Comparison of ENCODE assay signal across 13 cellular contexts in genomic region chr1:160647329-160647720, GRCh38. TPM values are rescaled to one million over a fixed set of nuclear protein-coding genes. Genes with fewer than 3 reads are reported as not detected.
DNase-seq lines count a peak whose midpoint lies in the region; ATAC-seq and TF ChIP-seq lines count a peak whose summit lies in the region.
"Had no signal": no experiment of that assay in that cellular context is flagged by ENCODE, and none has a peak within 500 bp of the region (broad histone marks: within the 10 kb centered on the region; RNA-seq: fewer than 3 reads in every experiment).

No MANE protein-coding gene starts in this region.

- intact Hi-C loops in activated naive CD4-positive, alpha-beta T cell treated with anti-CD3 and anti-CD28 coated beads for 36 hours (cut with micrococcal nuclease), result loop anchor here (1.0 to 2.0 kb wide), 4 partner anchors 9 to 26 kb away; no protein-coding TSS in a partner anchor
- intact Hi-C loops in dendritic cell treated with granulocyte-macrophage colony-stimulating factor and Interleukin-4, amounts not matched to agents 40 ng/mL and 50 ng/mL, for 4 days (cut with micrococcal nuclease), result loop anchor here (5.0 kb wide), 1 partner anchor 35 kb away; no protein-coding TSS in a partner anchor
- intact Hi-C loops in upper lobe of right lung (cut with DNase I), result no loop called here

- no peaks in the 10 kb centered on the region for H3K4me1 ChIP-seq in upper lobe of right lung

- CTCF ChIA-PET in activated naive CD4-positive, alpha-beta T cell treated with anti-CD3 and anti-CD28 coated beads for 36 hours (lab: Charles Lee), result interaction anchor here (1.1 to 4.2 kb wide), 10 partner anchors 9 to 535 kb away, joined by 3 to 20 read pairs (median 8); no protein-coding TSS in a partner anchor

- DNase-seq in activated naive CD4-positive, alpha-beta T cell treated with anti-CD3 and anti-CD28 coated beads for 36 hours, result no peak
- DNase-seq in activated naive CD4-positive, alpha-beta T cell treated with anti-CD3 and anti-CD28 coated beads, Interleukin-2, amount 50 U/mL, for 16 hours, result no peak
- no peak for DNase-seq in upper lobe of right lung
- no peak for DNase-seq in stimulated activated naive CD4-positive, alpha-beta T cell treated with Interleukin-2 at 50 U/mL for 16 hours (lab: John Stamatoyannopoulos, UW)
- DNase-seq: cortex of kidney, NCI-H226 had no signal

- peak overlapping the region; percentile 99 for H3K4me3 Mint-ChIP-seq in activated naive CD4-positive, alpha-beta T cell treated with anti-CD3 and anti-CD28 coated beads for 36 hours
- peak overlapping the region; percentile 88 for H3K4me3 Mint-ChIP-seq in dendritic cell treated with granulocyte-macrophage colony-stimulating factor and Interleukin-4, amounts not matched to agents 40 ng/mL and 50 ng/mL, for 4 days

- peaks cover 49% of the 10 kb centered on the region for H3K36me3 Mint-ChIP-seq in activated naive CD4-positive, alpha-beta T cell treated with anti-CD3 and anti-CD28 coated beads for 36 hours (ENCODE audit: low read depth)
- H3K36me3 Mint-ChIP-seq in dendritic cell treated with granulocyte-macrophage colony-stimulating factor and Interleukin-4, amounts not matched to agents 40 ng/mL and 50 ng/mL, for 4 days (ENCODE audit: low read depth), result peaks cover 71% of the 10 kb centered on the region

- H3K36me3 ChIP-seq in upper lobe of right lung, result no peaks in the 10 kb centered on the region

- H3K4me3 ChIP-seq in upper lobe of right lung, result peak overlapping the region; percentile 34
- H3K4me3 ChIP-seq: SK-N-MC, smooth muscle cell had no signal

- peak overlapping the region; percentile 51 for H3K27ac ChIP-seq in upper lobe of right lung
- H3K27ac ChIP-seq: SK-N-MC had no signal

- ATAC-seq in HG03139 (IDR thresholded peaks at IDR 0.05; ENCODE audit: unreplicated experiment), result peak; percentile 4
- no peak for ATAC-seq in upper lobe of right lung
- ATAC-seq in HG03565 (IDR thresholded peaks at IDR 0.05; ENCODE audit: unreplicated experiment), result no peak
- ATAC-seq in GM21619 (IDR thresholded peaks at IDR 0.05; ENCODE audit: unreplicated experiment), result no peak

- peaks cover 50% of the 10 kb centered on the region for H3K4me1 Mint-ChIP-seq in activated naive CD4-positive, alpha-beta T cell treated with anti-CD3 and anti-CD28 coated beads for 36 hours (ENCODE audit: low read depth)
- H3K4me1 Mint-ChIP-seq in dendritic cell treated with granulocyte-macrophage colony-stimulating factor and Interleukin-4, amounts not matched to agents 40 ng/mL and 50 ng/mL, for 4 days (ENCODE audit: low read depth), result peaks cover 54% of the 10 kb centered on the region

- H3K9me3 Mint-ChIP-seq in activated naive CD4-positive, alpha-beta T cell treated with anti-CD3 and anti-CD28 coated beads for 36 hours, result no peaks in the 10 kb centered on the region
- no peaks in the 10 kb centered on the region for H3K9me3 Mint-ChIP-seq in dendritic cell treated with granulocyte-macrophage colony-stimulating factor and Interleukin-4, amounts not matched to agents 40 ng/mL and 50 ng/mL, for 4 days

- H3K9me3 ChIP-seq in upper lobe of right lung, result no peaks in the 10 kb centered on the region

- H3K27ac Mint-ChIP-seq in activated naive CD4-positive, alpha-beta T cell treated with anti-CD3 and anti-CD28 coated beads for 36 hours, result peak overlapping the region; percentile 99
- peak overlapping the region; percentile 89 for H3K27ac Mint-ChIP-seq in dendritic cell treated with granulocyte-macrophage colony-stimulating factor and Interleukin-4, amounts not matched to agents 40 ng/mL and 50 ng/mL, for 4 days

- no peaks in the 10 kb centered on the region for H3K27me3 Mint-ChIP-seq in activated naive CD4-positive, alpha-beta T cell treated with anti-CD3 and anti-CD28 coated beads for 36 hours (ENCODE audit: low read depth)
- H3K27me3 Mint-ChIP-seq in dendritic cell treated with granulocyte-macrophage colony-stimulating factor and Interleukin-4, amounts not matched to agents 40 ng/mL and 50 ng/mL, for 4 days, result no peaks in the 10 kb centered on the region

- no peak for TF ChIP-seq CTCF in upper lobe of right lung (IDR thresholded peaks at IDR 0.05)

- H3K27me3 ChIP-seq in upper lobe of right lung, result no peaks in the 10 kb centered on the region

RNA-seq across cellular contexts. Expression of gene SLAMF1, which starts 0.5 kb away (rescaled TPM):
- 100 to 1,000 TPM; 101 to 112 TPM for total RNA-seq in activated naive CD4-positive, alpha-beta T cell treated with anti-CD3 and anti-CD28 coated beads for 36 hours
- total RNA-seq in upper lobe of right lung, result 1.6 TPM
- total RNA-seq: glomerular endothelial cell, smooth muscle cell had no signal

Comparison
In these comparisons a context has a peak if more than half of its experiments do, and no peak if none do; other contexts are left out.
1. RNA of gene SLAMF1, which starts 0.5 kb away (total RNA-seq): 101 to 112 TPM in activated naive CD4-positive, alpha-beta T cell treated with anti-CD3 and anti-CD28 coated beads for 36 hours; 1.6 TPM in upper lobe of right lung (single experiment); every median in the first group is over 10 times any median in the second.